23 cellular contexts compared by ENCODE assay signal in genomic region chr2:85975581-85975980, GRCh38.
"Had no signal": no experiment of that assay in that cellular context is flagged by ENCODE, and none has a peak within 500 bp of the region (broad histone marks: within the 10 kb centered on the region; RNA-seq: fewer than 3 reads in every experiment).

No MANE protein-coding gene starts in this region.

- H3K27me3 ChIP-seq: pancreas, testis had no signal

- H3K27ac ChIP-seq: epithelial cell of prostate, pancreas, testis had no signal

- H3K36me3 ChIP-seq: heart right ventricle, pancreas had no signal

- DNase-seq: activated CD4-positive, alpha-beta T cell treated with anti-CD3 and anti-CD28 coated beads for 4 hours; activated CD4-positive, alpha-beta T cell treated with anti-CD3 and anti-CD28 coated beads, Interleukin-2, amount 50 U/mL, for 48 hours; activated CD4-positive, CD25-positive, alpha-beta regulatory T cell; activated effector memory CD4-positive, alpha-beta T cell treated with Interleukin-2 at 50 U/mL for 16 hours; activated naive CD4-positive, alpha-beta T cell treated with anti-CD3 and anti-CD28 coated beads for 36 hours; activated naive CD8-positive, alpha-beta T cell treated with anti-CD3 and anti-CD28 coated beads, Interleukin-2, amount 10 ng/mL, durations not matched to agents 7 days and 5 days; activated T-cell treated with anti-CD3 and anti-CD28 coated beads, Interleukin-2, amount 50 U/mL, for 72 hours; amniotic stem cell; kidney; midbrain; natural killer cell; pancreas; small intestine; stimulated activated CD4-positive, alpha-beta T cell treated with anti-CD3 and anti-CD28 coated beads, Interleukin-2, amount 100 ng/mL, for 48 hours; stimulated activated CD8-positive, alpha-beta memory T cell treated with anti-CD3 and anti-CD28 coated beads, Interleukin-4, amount 100 ng/mL, for 48 hours; stimulated activated naive B cell treated with anti-CD40 and anti-IgM and Interleukin-4, amounts not matched to agents 10 μg/mL and 1 μg/mL and 100 μg/mL, for 72 hours; SW 1271; T-helper 17 cell; testis had no signal

- H3K4me1 ChIP-seq: testis had no signal

- H3K4me3 ChIP-seq: heart right ventricle, pancreas, testis had no signal

- ATAC-seq: activated T-cell treated with anti-CD3 and anti-CD28 coated beads, Interleukin-2, amount 50 U/mL, for 72 hours; left lobe of liver; natural killer cell; sciatic nerve; stimulated activated naive B cell treated with anti-CD40 and anti-IgM and Interleukin-4, amounts not matched to agents 10 μg/mL and 1 μg/mL and 100 μg/mL, for 72 hours; T-helper 17 cell had no signal

- H3K9me3 ChIP-seq: heart right ventricle, pancreas, testis had no signal
